Comparison of ENCODE assay signal across 8 cellular contexts in the genomic region with DNA sequence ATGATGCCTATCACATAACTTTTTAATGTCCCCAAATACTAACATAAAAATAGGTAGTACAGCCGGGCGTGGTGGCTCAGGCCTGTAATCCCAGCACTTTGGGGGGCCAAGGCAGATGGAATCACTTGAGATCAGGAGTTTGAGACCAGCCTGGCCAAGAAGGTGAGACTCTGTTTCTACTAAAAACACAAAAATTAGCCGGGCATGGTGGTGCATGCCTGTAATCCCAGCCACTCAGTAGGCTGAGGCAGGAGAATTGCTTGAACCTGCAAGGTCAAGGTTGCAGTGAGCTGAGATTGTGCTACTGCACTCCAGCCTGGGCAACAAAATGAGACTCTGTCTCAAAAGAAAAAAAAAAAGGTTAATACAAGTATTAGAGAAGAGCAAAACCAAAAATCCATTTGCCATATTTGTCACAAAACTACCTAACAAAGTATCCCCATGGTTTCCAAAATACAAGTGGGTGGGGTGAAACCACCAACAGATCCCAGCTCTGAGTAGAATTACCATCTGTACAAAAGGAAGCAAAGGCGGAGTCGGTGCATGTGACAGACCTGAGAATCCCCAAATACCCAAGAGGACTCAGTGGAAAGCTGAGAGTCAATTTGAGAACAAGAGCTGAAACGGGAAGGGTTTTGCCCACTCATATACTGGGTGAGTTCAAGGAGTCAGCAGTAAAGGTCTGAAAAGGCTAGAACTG.
DNase-seq lines count a peak whose midpoint lies in the region; ATAC-seq and TF ChIP-seq lines count a peak whose summit lies in the region.

No MANE protein-coding gene starts in this region.

- H3K27me3 ChIP-seq in osteoblast (ENCODE audit: insufficient read depth, low read length), result no peaks in the 10 kb centered on the region

- no peaks in the 10 kb centered on the region for H3K79me2 ChIP-seq in osteoblast (ENCODE audit: insufficient read depth, low read length)

- no peaks in the 10 kb centered on the region for H3K36me3 ChIP-seq in osteoblast (ENCODE audit: insufficient read depth, low read length)

- ATAC-seq in GM18517 (IDR thresholded peaks at IDR 0.05; ENCODE audit: unreplicated experiment) (peak; percentile 24), HG02610 (IDR thresholded peaks at IDR 0.05; ENCODE audit: unreplicated experiment) (peak; percentile 49), activated B cell treated with CpG ODN at 0.5 μM for 24 hours (ENCODE audit: low read depth) (peak; percentile 22)

- H2AFZ ChIP-seq in osteoblast (ENCODE audit: low read length), result no peak overlapping the region

- H3K27me3 Mint-ChIP-seq in activated B cell treated with CpG ODN at 0.5 μM for 24 hours, result no peaks in the 10 kb centered on the region

- DNase-seq in activated B cell treated with CpG ODN at 0.5 μM for 24 hours (peak; percentile 46), osteoblast (ENCODE audit: insufficient read length, low spot score, missing footprints) (no peak), A172 (ENCODE audit: low spot score) (no peak), inferior parietal cortex (ENCODE audit: extremely low spot score) (no peak), NCI-H2107 (lab: John Stamatoyannopoulos, UW) (no peak)
- DNase-seq in effector CD8-positive, alpha-beta T cell (lab: John Stamatoyannopoulos, UW), result no peak

- POLR2A ChIA-PET in activated B cell treated with CpG ODN at 0.5 μM for 24 hours (lab: Charles Lee), result interaction anchor here (0.6 to 5.2 kb wide), 28 partner anchors 9 to 416 kb away, joined by 3 to 115 read pairs (median 6); a partner anchor contains a TSS

- H3K4me3 Mint-ChIP-seq in activated B cell treated with CpG ODN at 0.5 μM for 24 hours, result peak overlapping the region; percentile 72

- H3K27ac Mint-ChIP-seq in activated B cell treated with CpG ODN at 0.5 μM for 24 hours, result peak overlapping the region; percentile 99

- H3K9me3 ChIP-seq in osteoblast (ENCODE audit: low read depth, low read length), result peaks cover 4% of the 10 kb centered on the region

- no peaks in the 10 kb centered on the region for H3K9me3 Mint-ChIP-seq in activated B cell treated with CpG ODN at 0.5 μM for 24 hours

- H3K4me1 Mint-ChIP-seq in activated B cell treated with CpG ODN at 0.5 μM for 24 hours, result peaks cover 91% of the 10 kb centered on the region

- H3K36me3 Mint-ChIP-seq in activated B cell treated with CpG ODN at 0.5 μM for 24 hours (ENCODE audit: low read depth), result no peaks in the 10 kb centered on the region

- TF ChIP-seq CTCF in activated B cell treated with CpG ODN at 0.5 μM for 24 hours (IDR thresholded peaks at IDR 0.05), result no peak
- TF ChIP-seq CTCF in osteoblast (IDR thresholded peaks at IDR 0.05; ENCODE audit: extremely low read depth, low read depth, low read length), result no peak

- no peak overlapping the region for H3K4me3 ChIP-seq in osteoblast (ENCODE audit: insufficient read depth, low read length)

- H4K20me1 ChIP-seq in osteoblast (ENCODE audit: insufficient read depth, low read length), result no peaks in the 10 kb centered on the region

- intact Hi-C loops in activated B cell treated with CpG ODN at 0.5 μM for 24 hours (cut with micrococcal nuclease), result loop anchor here (1.0 kb wide), 2 partner anchors 243 to 516 kb away; no protein-coding TSS in a partner anchor

- CTCF ChIA-PET in activated B cell treated with CpG ODN at 0.5 μM for 24 hours (lab: Charles Lee), result interaction anchor here (0.9 to 2.7 kb wide), 5 partner anchors 35 to 516 kb away, joined by 3 to 8 read pairs (median 6); no protein-coding TSS in a partner anchor

- no peak overlapping the region for H3K4me2 ChIP-seq in osteoblast (ENCODE audit: insufficient read depth, low read length)

- H3K4me1 ChIP-seq in osteoblast (ENCODE audit: insufficient read depth, low read length), result peaks cover 35% of the 10 kb centered on the region

- peak overlapping the region; percentile 56 for H3K27ac ChIP-seq in osteoblast (ENCODE audit: low read depth, low read length)
